ENCODE assay signal across 23 cellular contexts in the genomic region with DNA sequence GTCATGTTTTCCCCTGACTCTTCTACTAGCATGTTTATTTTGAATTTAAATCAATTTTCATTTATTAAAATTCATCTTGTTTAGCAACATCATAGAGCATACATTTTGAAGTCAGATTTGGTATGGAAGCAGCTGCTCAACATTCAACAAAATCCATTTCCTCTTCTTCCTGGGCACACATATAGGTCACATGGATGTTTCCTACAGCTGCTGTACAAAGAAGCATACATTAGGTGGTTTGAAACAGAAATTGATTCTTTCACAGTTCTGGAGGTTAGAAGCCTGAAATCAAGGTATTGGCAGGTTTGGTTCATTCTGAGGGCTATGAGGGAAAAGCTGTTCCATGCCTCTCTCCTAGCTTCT.
DNase-seq lines count a peak whose midpoint lies in the region; ATAC-seq and TF ChIP-seq lines count a peak whose summit lies in the region.
"Had no signal": no experiment of that assay in that cellular context is flagged by ENCODE, and none has a peak within 500 bp of the region (broad histone marks: within the 10 kb centered on the region; RNA-seq: fewer than 3 reads in every experiment).

No MANE protein-coding gene starts in this region.

- peak overlapping the region in 2 of 3 experiments; percentile 6 to 31 for H3K27ac Mint-ChIP-seq in nephron
- H3K27ac Mint-ChIP-seq: activated T-helper 1 cell treated with anti-CD3 and anti-CD28 coated beads, Interleukin-12 subunit alpha, Interleukin-12 subunit beta, Interleukin-2, Interleukin-4 antibody, amounts not matched to agents 30 ng/mL and 10 ng/mL and 1 ng/mL, durations not matched to agents 14 hours and 24 hours and 36 hours had no signal

- H3K4me1 Mint-ChIP-seq in nephron, result peaks cover 18% of the 10 kb centered on the region

- in situ Hi-C loops in KBM-7 (cut with MboI; ENCODE audit: low pct_unique_long_range_greater_than_20kb, low sequenced_read_pairs), result no loop called here

- no peak for TF ChIP-seq CTCF in nephron (IDR thresholded peaks at IDR 0.05; ENCODE audit: unreplicated experiment in 3 of 3)

- H3K9me3 Mint-ChIP-seq in nephron, result no peaks in the 10 kb centered on the region
- H3K9me3 Mint-ChIP-seq: activated T-helper 1 cell treated with anti-CD3 and anti-CD28 coated beads, Interleukin-12 subunit alpha, Interleukin-12 subunit beta, Interleukin-2, Interleukin-4 antibody, amounts not matched to agents 30 ng/mL and 10 ng/mL and 1 ng/mL, durations not matched to agents 14 hours and 24 hours and 36 hours had no signal

- intact Hi-C loops in left cardiac atrium (cut with DNase I), result no loop called here

- ATAC-seq in GM19023 (IDR thresholded peaks at IDR 0.05; ENCODE audit: unreplicated experiment) (peak; percentile 14), HG02642 (IDR thresholded peaks at IDR 0.05; ENCODE audit: poor library complexity, unreplicated experiment) (peak; percentile 14), HG03442 (IDR thresholded peaks at IDR 0.05; ENCODE audit: unreplicated experiment) (peak; percentile 6), HG02678 (IDR thresholded peaks at IDR 0.05; ENCODE audit: unreplicated experiment) (no peak), left cardiac atrium (no peak)
- ATAC-seq: gastrocnemius medialis, left colon had no signal

- H3K4me3 Mint-ChIP-seq in nephron, result no peak overlapping the region
- H3K4me3 Mint-ChIP-seq: activated T-helper 1 cell treated with anti-CD3 and anti-CD28 coated beads, Interleukin-12 subunit alpha, Interleukin-12 subunit beta, Interleukin-2, Interleukin-4 antibody, amounts not matched to agents 30 ng/mL and 10 ng/mL and 1 ng/mL, durations not matched to agents 14 hours and 24 hours and 36 hours had no signal

- no peak for DNase-seq in KBM-7
- no peak for DNase-seq in left cardiac atrium
- no peak for DNase-seq in activated CD4-positive, alpha-beta T cell treated with anti-CD3 and anti-CD28 coated beads for 48 hours
- DNase-seq: brain microvascular endothelial cell; cortex of kidney; DMS79 treated with DMSO at 0.1 percent for 48 hours; erythroblast; gastrocnemius medialis; H7; Karpas-422; left colon; NCI-H1092 treated with DMSO at 0.1 percent for 48 hours; NCI-H2107; NCI-H526; retina; stimulated activated CD4-positive, alpha-beta T cell treated with anti-CD3 and anti-CD28 coated beads, Interleukin-12 subunit alpha, Interleukin-12 subunit beta, amount 100 ng/mL, for 4 hours; testis had no signal

- no peaks in the 10 kb centered on the region for H3K27me3 Mint-ChIP-seq in nephron (ENCODE audit: low read depth)

- H3K36me3 Mint-ChIP-seq in nephron (ENCODE audit: low read depth), result no peaks in the 10 kb centered on the region

Comparison
In these comparisons a context has a peak if more than half of its experiments do, and no peak if none do; other contexts are left out.
1. ATAC-seq: peak in GM19023 (single experiment), HG02642 (single experiment) and HG03442 (single experiment); none in HG02678 (single experiment) and left cardiac atrium (0 of 2).